Comparison of ENCODE assay signal across 18 cellular contexts in the genomic region with DNA sequence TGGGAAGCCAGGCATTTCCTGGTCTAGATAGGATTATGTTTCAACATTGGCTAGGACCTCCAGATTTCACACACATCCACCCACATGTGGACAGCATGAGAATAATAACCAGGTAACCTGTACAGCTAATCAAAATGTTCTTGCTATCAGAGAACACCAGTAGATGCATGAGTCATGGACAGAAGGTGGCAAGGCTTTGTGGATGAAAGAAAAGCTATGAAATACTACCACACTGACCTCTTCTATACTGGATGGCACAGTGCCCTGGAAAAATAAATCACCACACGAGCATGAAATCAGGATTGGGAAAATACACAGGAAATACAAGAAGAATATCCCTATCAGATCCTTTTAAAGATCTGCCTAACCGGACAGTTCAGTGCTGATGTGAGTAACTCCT.
DNase-seq lines count a peak whose midpoint lies in the region; ATAC-seq and TF ChIP-seq lines count a peak whose summit lies in the region.
"Had no signal": no experiment of that assay in that cellular context is flagged by ENCODE, and none has a peak within 500 bp of the region (broad histone marks: within the 10 kb centered on the region; RNA-seq: fewer than 3 reads in every experiment).

No MANE protein-coding gene starts in this region.

- ATAC-seq in HCT116: peak; percentile 91
- ATAC-seq: natural killer cell had no signal

- no peak overlapping the region for H2AFZ ChIP-seq in HCT116 (ENCODE audit: low read depth, low read length, poor library complexity, severe bottlenecking)

- H3K27me3 ChIP-seq in HCT116 (ENCODE audit: insufficient read depth, low read length): no peaks in the 10 kb centered on the region

- H3K4me3 Mint-ChIP-seq in nephron progenitor cell: no peak overlapping the region
- H3K4me3 Mint-ChIP-seq: activated naive CD8-positive, alpha-beta T cell treated with anti-CD3 and anti-CD28 coated beads, Interleukin-2, amount 10 ng/mL, durations not matched to agents 7 days and 5 days; activated T-cell treated with anti-CD3 and anti-CD28 coated beads, Interleukin-2, amount 50 U/mL, for 24 hours; CD8-positive, alpha-beta memory T cell; natural killer cell had no signal

- H3K9me2 ChIP-seq in HCT116 (ENCODE audit: insufficient read depth): no peaks in the 10 kb centered on the region

- H3K4me3 ChIP-seq in HCT116 (replicated peaks in 1 of 2; ENCODE audit: low read depth in 1 of 2, low read length in 2 of 2): no peak overlapping the region
- H3K4me3 ChIP-seq: left ventricle myocardium inferior had no signal

- no peaks in the 10 kb centered on the region for H3K27me3 Mint-ChIP-seq in nephron progenitor cell (ENCODE audit: low read depth, poor library complexity)
- H3K27me3 Mint-ChIP-seq: activated naive CD8-positive, alpha-beta T cell treated with anti-CD3 and anti-CD28 coated beads, Interleukin-2, amount 10 ng/mL, durations not matched to agents 7 days and 5 days; activated T-cell treated with anti-CD3 and anti-CD28 coated beads, Interleukin-2, amount 50 U/mL, for 24 hours had no signal

- peak overlapping the region; percentile 53 for H3K27ac ChIP-seq in HCT116 (ENCODE audit: low read depth, low read length)
- H3K27ac ChIP-seq: left ventricle myocardium inferior had no signal

- H3K36me3 ChIP-seq in HCT116 (ENCODE audit: control insufficient read depth in 1 of 2, insufficient read depth in 2 of 2, low read length in 2 of 2): no peaks in the 10 kb centered on the region
- H3K36me3 ChIP-seq: left ventricle myocardium inferior had no signal

- RAD21 ChIA-PET in HCT116 (lab: Charles Lee; ENCODE audit: low non-redundant PET in 1 of 2, low total read pairs in 2 of 2, uncharacterized antibody in 2 of 2, unreplicated experiment in 2 of 2): no interaction called here

- intact Hi-C loops in HCT116 (cut with micrococcal nuclease): no loop called here

- no peaks in the 10 kb centered on the region for H3K36me3 Mint-ChIP-seq in nephron progenitor cell (ENCODE audit: low read depth)
- H3K36me3 Mint-ChIP-seq: activated naive CD8-positive, alpha-beta T cell treated with anti-CD3 and anti-CD28 coated beads, Interleukin-2, amount 10 ng/mL, durations not matched to agents 7 days and 5 days; CD8-positive, alpha-beta memory T cell; natural killer cell had no signal

- TF ChIP-seq RAD21 in HCT116 (IDR thresholded peaks at IDR 0.05; ENCODE audit: low read depth): peak; percentile 14; the same call in 1 of the 2 replicates

- TF ChIP-seq CTCF in HCT116 (IDR thresholded peaks at IDR 0.05 in 2 of 3, conservative IDR thresholded peaks at IDR 0.05 in 1 of 3; ENCODE audit: borderline replicate concordance in 1 of 3, insufficient read depth in 1 of 3, low read depth in 2 of 3, low read length in 2 of 3): no peak
- no peak for TF ChIP-seq CTCF in nephron progenitor cell (IDR thresholded peaks at IDR 0.05)

- H3K9me3 ChIP-seq in HCT116 (ENCODE audit: control insufficient read depth in 1 of 2, insufficient read depth in 1 of 2, low read depth in 1 of 2, low read length in 2 of 2): no peaks in the 10 kb centered on the region
- H3K9me3 ChIP-seq: left ventricle myocardium inferior had no signal

- BruUV-seq in HCT116 (replicated peaks; lab: Mats Ljungman, UMichigan): no TSS peak

- H3K9me3 Mint-ChIP-seq in nephron progenitor cell: no peaks in the 10 kb centered on the region
- H3K9me3 Mint-ChIP-seq: activated naive CD8-positive, alpha-beta T cell treated with anti-CD3 and anti-CD28 coated beads, Interleukin-2, amount 10 ng/mL, durations not matched to agents 7 days and 5 days; activated T-cell treated with anti-CD3 and anti-CD28 coated beads, Interleukin-2, amount 50 U/mL, for 24 hours; CD8-positive, alpha-beta memory T cell; natural killer cell had no signal

- H3K4me1 ChIP-seq in HCT116 (ENCODE audit: control insufficient read depth in 1 of 2, insufficient read depth in 2 of 2, low read length in 2 of 2): peaks cover 23 to 24% of the 10 kb centered on the region in 2 experiments

- no peak for TF ChIP-seq POLR2A in HCT116 (IDR thresholded peaks at IDR 0.05; ENCODE audit: borderline replicate concordance, extremely low read depth, insufficient read depth, insufficient read length)

- H3K9ac ChIP-seq in HCT116 (ENCODE audit: low read length): no peak overlapping the region

- H3K4me2 ChIP-seq in HCT116 (ENCODE audit: low read length): peak overlapping the region; percentile 56

- peaks cover 46% of the 10 kb centered on the region for H3K4me1 Mint-ChIP-seq in nephron progenitor cell

- POLR2A ChIA-PET in HCT116 (lab: Charles Lee): no interaction called here

- H4K20me1 ChIP-seq in HCT116 (ENCODE audit: insufficient read depth): no peaks in the 10 kb centered on the region

- H3K79me2 ChIP-seq in HCT116 (ENCODE audit: insufficient read depth, low read length): no peaks in the 10 kb centered on the region

- DNase-seq in HCT116 (ENCODE audit: low read depth, low spot score) (peak; percentile 66), NCI-H69 (lab: John Stamatoyannopoulos, UW) (peak; percentile 89), dermis microvascular lymphatic vessel endothelial cell (ENCODE audit: low read depth in 2 of 2) (peak; percentile 76 to 85), left kidney (ENCODE audit: low read depth, low spot score) (peak; percentile 35), nephron progenitor cell (no peak), anterior cingulate cortex (lab: John Stamatoyannopoulos, UW) (no peak), occipital lobe (lab: John Stamatoyannopoulos, UW) (no peak)
- no peak for DNase-seq in activated CD8-positive, alpha-beta memory T cell treated with anti-CD3 and anti-CD28 coated beads for 24 hours
- DNase-seq: activated CD4-positive, alpha-beta T cell treated with anti-CD3 and anti-CD28 coated beads, Interleukin-2, amount 50 U/mL, for 4 hours; activated naive CD8-positive, alpha-beta T cell treated with anti-CD3 and anti-CD28 coated beads, Interleukin-2, amount 10 ng/mL, durations not matched to agents 7 days and 5 days; activated T-cell treated with anti-CD3 and anti-CD28 coated beads, Interleukin-2, amount 50 U/mL, for 24 hours; CD8-positive, alpha-beta memory T cell; cerebellar nuclear complex; GDM1; hippocampal formation; left ventricle myocardium inferior; natural killer cell; SIG-M5 had no signal

- CTCF ChIA-PET in HCT116 (lab: Charles Lee): interaction anchor here (1.6 kb wide), 1 partner anchor 26 kb away, joined by 4 read pairs; no protein-coding TSS in a partner anchor

- no peak overlapping the region for H3K27ac Mint-ChIP-seq in nephron progenitor cell
- H3K27ac Mint-ChIP-seq: activated naive CD8-positive, alpha-beta T cell treated with anti-CD3 and anti-CD28 coated beads, Interleukin-2, amount 10 ng/mL, durations not matched to agents 7 days and 5 days; activated T-cell treated with anti-CD3 and anti-CD28 coated beads, Interleukin-2, amount 50 U/mL, for 24 hours; natural killer cell had no signal

TF ChIP-seq in HCT116, 20 proteins besides CTCF, POLR2A, EP300 and RAD21:
- no peak for TF ChIP-seq EZH2phosphoT487 (IDR thresholded peaks at IDR 0.05; ENCODE audit: borderline replicate concordance)
- peak; percentile 59; the same call in 1 of the 2 replicates for TF ChIP-seq CBX3 (IDR thresholded peaks at IDR 0.05; ENCODE audit: low read depth)
- TF ChIP-seq ZNF274 (IDR thresholded peaks at IDR 0.05; ENCODE audit: low read depth, low read length): no peak
- no peak for TF ChIP-seq YY1 (IDR thresholded peaks at IDR 0.05; ENCODE audit: extremely low read depth, insufficient replicate concordance, low read depth, low read length)
- no peak for TF ChIP-seq EZH2 (IDR thresholded peaks at IDR 0.05)
- peak; percentile 72 for TF ChIP-seq SP1 (IDR thresholded peaks at IDR 0.05; ENCODE audit: low read depth)
- TF ChIP-seq, protein P1, sequence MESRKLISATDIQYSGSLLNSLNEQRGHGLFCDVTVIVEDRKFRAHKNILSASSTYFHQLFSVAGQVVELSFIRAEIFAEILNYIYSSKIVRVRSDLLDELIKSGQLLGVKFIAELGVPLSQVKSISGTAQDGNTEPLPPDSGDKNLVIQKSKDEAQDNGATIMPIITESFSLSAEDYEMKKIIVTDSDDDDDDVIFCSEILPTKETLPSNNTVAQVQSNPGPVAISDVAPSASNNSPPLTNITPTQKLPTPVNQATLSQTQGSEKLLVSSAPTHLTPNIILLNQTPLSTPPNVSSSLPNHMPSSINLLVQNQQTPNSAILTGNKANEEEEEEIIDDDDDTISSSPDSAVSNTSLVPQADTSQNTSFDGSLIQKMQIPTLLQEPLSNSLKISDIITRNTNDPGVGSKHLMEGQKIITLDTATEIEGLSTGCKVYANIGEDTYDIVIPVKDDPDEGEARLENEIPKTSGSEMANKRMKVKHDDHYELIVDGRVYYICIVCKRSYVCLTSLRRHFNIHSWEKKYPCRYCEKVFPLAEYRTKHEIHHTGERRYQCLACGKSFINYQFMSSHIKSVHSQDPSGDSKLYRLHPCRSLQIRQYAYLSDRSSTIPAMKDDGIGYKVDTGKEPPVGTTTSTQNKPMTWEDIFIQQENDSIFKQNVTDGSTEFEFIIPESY (IDR thresholded peaks at IDR 0.05; ENCODE audit: extremely low read depth, insufficient replicate concordance, low read length): no peak
- peak; percentile 40; the same call in 1 of the 2 replicates for TF ChIP-seq MAX (IDR thresholded peaks at IDR 0.05)
- TF ChIP-seq ELF1 (IDR thresholded peaks at IDR 0.05; ENCODE audit: borderline replicate concordance, low read depth): 0 out of 2 replicates have a peak, but pooled peaks have one; percentile 21
- peak; percentile 56 for TF ChIP-seq FOSL1 (IDR thresholded peaks at IDR 0.05; ENCODE audit: low read depth)
- TF ChIP-seq JUND (IDR thresholded peaks at IDR 0.05): peak; percentile 76
- TF ChIP-seq POLR2AphosphoS5 (IDR thresholded peaks at IDR 0.05; ENCODE audit: low read depth, low read length): peak; percentile 25; the same call in 1 of the 2 replicates
- TF ChIP-seq SIN3A (IDR thresholded peaks at IDR 0.05; ENCODE audit: low read depth): peak; percentile 55; the same call in 1 of the 2 replicates
- peak; percentile 67 for TF ChIP-seq CEBPB (IDR thresholded peaks at IDR 0.05; ENCODE audit: low read depth)
- 0 out of 2 replicates have a peak, but pooled peaks have one; percentile 25 for TF ChIP-seq EGR1 (IDR thresholded peaks at IDR 0.05; ENCODE audit: low read depth)

Comparison
In these comparisons a context has a peak if more than half of its experiments do, and no peak if none do; other contexts are left out.
1. DNase-seq: peak in HCT116 (single experiment), NCI-H69 (single experiment), dermis microvascular lymphatic vessel endothelial cell (2 of 2) and left kidney (single experiment); none in nephron progenitor cell (single experiment), activated CD8-positive, alpha-beta memory T cell treated with anti-CD3 and anti-CD28 coated beads for 24 hours (single experiment), anterior cingulate cortex (0 of 58) and occipital lobe (single experiment).